In the genomic region with DNA sequence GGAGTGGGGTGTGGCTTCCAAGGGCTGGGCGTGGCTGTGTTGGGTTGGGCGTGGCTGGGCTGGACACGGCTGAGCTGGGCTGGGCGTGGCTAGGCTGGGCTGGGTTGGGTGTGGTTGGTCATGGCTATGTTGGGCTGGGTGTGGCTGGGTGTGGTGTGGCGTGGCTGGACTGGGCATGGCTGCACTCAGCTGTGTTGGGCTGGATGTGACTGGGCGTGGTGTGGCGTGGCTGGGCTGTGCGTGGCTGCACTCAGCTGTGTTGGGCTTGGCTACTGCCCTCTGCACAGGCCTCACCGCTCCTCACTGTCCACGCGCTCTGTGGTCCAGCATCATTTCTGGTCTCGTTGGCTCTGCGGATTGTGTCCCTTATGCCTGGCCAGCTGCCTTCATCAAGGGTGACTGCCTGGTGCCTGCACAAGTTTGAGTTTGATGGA, we compare ENCODE assay signal across 14 cellular contexts. TPM values are rescaled to one million over a fixed set of nuclear protein-coding genes. Genes with fewer than 3 reads are reported as not detected.
DNase-seq lines count a peak whose midpoint lies in the region; ATAC-seq and TF ChIP-seq lines count a peak whose summit lies in the region.
"Had no signal": no experiment of that assay in that cellular context is flagged by ENCODE, and none has a peak within 500 bp of the region (broad histone marks: within the 10 kb centered on the region; RNA-seq: fewer than 3 reads in every experiment).

No MANE protein-coding gene starts in this region.

- peaks cover 0 to 4% (median 0%) of the 10 kb centered on the region in 11 experiments; a peak in 1 of 22 replicates for H3K36me3 ChIP-seq in BLaER1 treated with 17β-estradiol and CSF1 and Interleukin-3, amounts not matched to agents 10 nM and 100 nM

- peaks cover 0 to 13% (median 5%) of the 10 kb centered on the region in 11 experiments; a peak in 10 of 22 replicates for H4K20me1 ChIP-seq in BLaER1 treated with 17β-estradiol and CSF1 and Interleukin-3, amounts not matched to agents 10 nM and 100 nM

- H3K4me3 ChIP-seq in BLaER1 treated with 17β-estradiol and CSF1 and Interleukin-3, amounts not matched to agents 10 nM and 100 nM: no peak overlapping the region
- H3K4me3 ChIP-seq in GM12865 (ENCODE audit: low read depth, low read length) (no peak overlapping the region), lower leg skin (ENCODE audit: low read depth, poor library complexity, severe bottlenecking) (no peak overlapping the region)
- H3K4me3 ChIP-seq: SK-N-MC had no signal

- H3K27ac ChIP-seq in BLaER1 treated with 17β-estradiol and CSF1 and Interleukin-3, amounts not matched to agents 10 nM and 100 nM: 0 out of 22 replicates have a peak overlapping the region, but pooled peaks of 1 of the 11 experiments have one; percentile 3
- H3K27ac ChIP-seq: SK-N-MC had no signal

- H3K4me2 ChIP-seq in BLaER1 treated with 17β-estradiol and CSF1 and Interleukin-3, amounts not matched to agents 10 nM and 100 nM: peak overlapping the region in 6 of 11 experiments; percentile 2 to 94 (median 78); a peak in 10 of 22 replicates

- no peak overlapping the region for H3K9ac ChIP-seq in BLaER1 treated with 17β-estradiol and CSF1 and Interleukin-3, amounts not matched to agents 10 nM and 100 nM

- intact Hi-C loops in lower leg skin (cut with DNase I; ENCODE audit: low total_unique reads): no loop called here

- peaks cover 13 to 45% (median 41%) of the 10 kb centered on the region in 11 experiments for H3K27me3 ChIP-seq in BLaER1 treated with 17β-estradiol and CSF1 and Interleukin-3, amounts not matched to agents 10 nM and 100 nM

- peak; percentile 70 for DNase-seq in GM12865 (ENCODE audit: low read depth)
- DNase-seq in NOMO-1 (lab: John Stamatoyannopoulos, UW; ENCODE audit: unreplicated experiment in 2 of 2): peak; percentile 6 to 47
- DNase-seq in SHP77 treated with DMSO at 0.1 percent for 48 hours (lab: John Stamatoyannopoulos, UW): no peak
- no peak for DNase-seq in lower leg skin (ENCODE audit: low spot score in 2 of 2)
- DNase-seq: activated CD4-positive, alpha-beta T cell treated with anti-CD3 and anti-CD28 coated beads, Interleukin-2, amount 50 U/mL, for 1 hour; activated naive CD4-positive, alpha-beta T cell treated with anti-CD3 and anti-CD28 coated beads, Interleukin-2, amount 10 ng/mL, durations not matched to agents 7 days and 5 days; cerebellar nuclear complex; COR-L47; NCI-H1436 had no signal

- H3K9me3 ChIP-seq in BLaER1 treated with 17β-estradiol and CSF1 and Interleukin-3, amounts not matched to agents 10 nM and 100 nM (replicated peaks in 1 of 11): peaks cover 0 to 15% (median 0%) of the 10 kb centered on the region in 11 experiments; a peak in 4 of 22 replicates

- TF ChIP-seq POLR2A in lower leg skin (IDR thresholded peaks at IDR 0.05): no peak

- 57 to 62% methylated on average over 13 of the region's 13 CpGs for WGBS in lower leg skin, 2 donors

- peak; percentile 82 for ATAC-seq in esophagus mucosa
- no peak for ATAC-seq in HG03045 (IDR thresholded peaks at IDR 0.05; ENCODE audit: unreplicated experiment)
- ATAC-seq in HG03108 (IDR thresholded peaks at IDR 0.05; ENCODE audit: unreplicated experiment): no peak

- H3K4me1 ChIP-seq in BLaER1 treated with 17β-estradiol and CSF1 and Interleukin-3, amounts not matched to agents 10 nM and 100 nM: peaks cover 38 to 83% (median 61%) of the 10 kb centered on the region in 10 experiments

- TF ChIP-seq CTCF in GM12865 (IDR thresholded peaks at IDR 0.05; ENCODE audit: insufficient read depth, low read depth, low read length, missing control alignments) (no peak), lower leg skin (IDR thresholded peaks at IDR 0.05) (no peak)

RNA-seq across cellular contexts. Expression of a gene that starts 43.5 kb away (rescaled TPM):
- total RNA-seq in esophagus mucosa: 13.7 TPM
- total RNA-seq in lower leg skin: 100 to 1,000 TPM in 1 of 4 donors, 10 to 100 TPM in 3; 77.9 to 107 (median 81.5) TPM

Comparison
In these comparisons a context has a peak if more than half of its experiments do, and no peak if none do; other contexts are left out.
1. DNase-seq: peak in GM12865 (single experiment) and NOMO-1 (2 of 2); none in SHP77 treated with DMSO at 0.1 percent for 48 hours (single experiment) and lower leg skin (0 of 2).